Comparison of ENCODE assay signal across 17 cellular contexts in genomic region chr21:35873441-35873840, GRCh38.
DNase-seq lines count a peak whose midpoint lies in the region; ATAC-seq and TF ChIP-seq lines count a peak whose summit lies in the region.
"Had no signal": no experiment of that assay in that cellular context is flagged by ENCODE, and none has a peak within 500 bp of the region (broad histone marks: within the 10 kb centered on the region; RNA-seq: fewer than 3 reads in every experiment).

No MANE protein-coding gene starts in this region.

- H3K9me3 ChIP-seq in breast epithelium (no peaks in the 10 kb centered on the region), mammary epithelial cell (replicated peaks; ENCODE audit: insufficient read depth, low read length) (no peaks in the 10 kb centered on the region), esophagus muscularis mucosa (peaks cover 0 to 7% (median 3%) of the 10 kb centered on the region in 4 donors)
- H3K9me3 ChIP-seq: BE2C had no signal

- no peaks in the 10 kb centered on the region for H3K79me2 ChIP-seq in mammary epithelial cell (ENCODE audit: insufficient read depth, low read length)

- TF ChIP-seq POLR2A in breast epithelium (IDR thresholded peaks at IDR 0.05) (no peak), esophagus muscularis mucosa (IDR thresholded peaks at IDR 0.05; ENCODE audit: low read depth) (no peak)

- H3K36me3 ChIP-seq in breast epithelium (no peaks in the 10 kb centered on the region), mammary epithelial cell (ENCODE audit: insufficient read depth, low read length) (no peaks in the 10 kb centered on the region), esophagus muscularis mucosa (no peaks in the 10 kb centered on the region)
- H3K36me3 ChIP-seq: BE2C had no signal

- H3K4me1 ChIP-seq in breast epithelium, result no peaks in the 10 kb centered on the region
- no peaks in the 10 kb centered on the region for H3K4me1 ChIP-seq in mammary epithelial cell (ENCODE audit: insufficient read depth, low read length)
- H3K4me1 ChIP-seq in esophagus muscularis mucosa, result no peaks in the 10 kb centered on the region
- H3K4me1 ChIP-seq: BE2C had no signal

- intact Hi-C loops in breast epithelium (cut with DNase I; ENCODE audit: low total_unique reads), result no loop called here
- intact Hi-C loops in mammary epithelial cell (cut with micrococcal nuclease), result loop anchor here (10.0 kb wide), 1 partner anchor 151 kb away; no protein-coding TSS in a partner anchor
- intact Hi-C loops in esophagus muscularis mucosa (cut with DNase I), result no loop called here
- intact Hi-C loops in sciatic nerve (cut with DNase I), result no loop called here

- no peak for TF ChIP-seq EP300 in esophagus muscularis mucosa (IDR thresholded peaks at IDR 0.05)

- H3K27me3 ChIP-seq in breast epithelium (no peaks in the 10 kb centered on the region), mammary epithelial cell (ENCODE audit: insufficient read depth, low read length) (peaks cover 5% of the 10 kb centered on the region), esophagus muscularis mucosa (peaks cover 0 to 7% (median 0%) of the 10 kb centered on the region in 4 donors)
- H3K27me3 ChIP-seq: BE2C had no signal

- CTCF ChIA-PET in mammary epithelial cell (lab: Charles Lee; ENCODE audit: low non-redundant PET), result no interaction called here

- TF ChIP-seq CTCF in breast epithelium (IDR thresholded peaks at IDR 0.05), result no peak
- TF ChIP-seq CTCF in mammary epithelial cell (conservative IDR thresholded peaks at IDR 0.05 in 1 of 2, IDR thresholded peaks at IDR 0.05 in 1 of 2; ENCODE audit: extremely low read depth in 1 of 2, insufficient read depth in 1 of 2, low read depth in 1 of 2, low read length in 2 of 2), result no peak
- no peak for TF ChIP-seq CTCF in esophagus muscularis mucosa (IDR thresholded peaks at IDR 0.05)

- peak overlapping the region in 1 of 2 donors; percentile 53 for H3K27ac ChIP-seq in breast epithelium
- H3K27ac ChIP-seq in mammary epithelial cell (ENCODE audit: insufficient read depth, low read depth, low read length), result no peak overlapping the region
- no peak overlapping the region for H3K27ac ChIP-seq in esophagus muscularis mucosa (replicated peaks in 1 of 4)
- H3K27ac ChIP-seq: C4-2B had no signal

- dilution Hi-C loops in mammary epithelial cell (cut with HindIII; ENCODE audit: low sequenced_read_pairs), result no loop called here

- no peaks in the 10 kb centered on the region for H4K20me1 ChIP-seq in mammary epithelial cell (ENCODE audit: insufficient read depth, low read length)

- H3K9ac ChIP-seq in mammary epithelial cell (ENCODE audit: insufficient read depth, low read length), result no peak overlapping the region

- peak overlapping the region in 2 of 3 donors; percentile 3 to 48 for H3K4me3 ChIP-seq in breast epithelium
- no peak overlapping the region for H3K4me3 ChIP-seq in mammary epithelial cell (replicated peaks in 1 of 3; ENCODE audit: insufficient read depth in 1 of 3, low read depth in 2 of 3, low read length in 3 of 3)
- no peak overlapping the region for H3K4me3 ChIP-seq in esophagus muscularis mucosa

- peak; percentile 61 for ATAC-seq in sciatic nerve
- ATAC-seq in HG02852 (IDR thresholded peaks at IDR 0.05; ENCODE audit: unreplicated experiment), result no peak
- ATAC-seq in HG03460 (IDR thresholded peaks at IDR 0.05; ENCODE audit: unreplicated experiment), result no peak

- no peak for DNase-seq in breast epithelium (ENCODE audit: low spot score in 2 of 2)
- DNase-seq in mammary epithelial cell, result no peak
- peak; percentile 34 for DNase-seq in MV-4-11 (lab: John Stamatoyannopoulos, UW)
- peak; percentile 80 for DNase-seq in esophagus muscularis mucosa (ENCODE audit: extremely low spot score)
- DNase-seq in sciatic nerve (ENCODE audit: low spot score), result no peak
- no peak for DNase-seq in NCI-H2171 treated with DMSO at 0.1 percent for 48 hours (lab: John Stamatoyannopoulos, UW)
- DNase-seq: 8988T; BE2C; CD4-positive, alpha-beta memory T cell; DMS79; EL; GOT3; HCEC 1CT; HFFc6 had no signal

- no peak overlapping the region for H3K4me2 ChIP-seq in mammary epithelial cell (ENCODE audit: insufficient read depth, low read depth, low read length)

- WGBS in mammary epithelial cell (ENCODE audit: low coverage, missing lambda C conversion rate), result 38% methylated on average over 2 of the region's 2 CpGs
- WGBS in esophagus muscularis mucosa, result 50% methylated on average over 2 of the region's 2 CpGs

- H2AFZ ChIP-seq in mammary epithelial cell (ENCODE audit: low read depth, low read length), result no peak overlapping the region

- in situ Hi-C loops in mammary epithelial cell (cut with MboI; ENCODE audit: low sequenced_read_pairs in 2 of 2), result no loop called here

- BruUV-seq in mammary epithelial cell (replicated peaks; lab: Mats Ljungman, UMichigan), result no TSS peak

Comparison
In these comparisons a context has a peak if more than half of its experiments do, and no peak if none do; other contexts are left out.
1. H3K4me3 ChIP-seq: peak in breast epithelium (2 of 3); none in mammary epithelial cell (0 of 3) and esophagus muscularis mucosa (0 of 4).
2. DNase-seq: peak in MV-4-11 (single experiment) and esophagus muscularis mucosa (single experiment); none in breast epithelium (0 of 2), mammary epithelial cell (single experiment), sciatic nerve (single experiment) and NCI-H2171 treated with DMSO at 0.1 percent for 48 hours (single experiment).